In genomic region chr11:70568504-70569172, GRCh38 we compare ENCODE assay signal across 9 cellular contexts.
A peak's percentile ranks its signal among the peaks of the same experiment; 100 is the strongest.
DNase-seq lines count a peak whose midpoint lies in the region; ATAC-seq and TF ChIP-seq lines count a peak whose summit lies in the region.
"Had no signal": no experiment of that assay in that cellular context is flagged by ENCODE, and none has a peak within 500 bp of the region (broad histone marks: within the 10 kb centered on the region; RNA-seq: fewer than 3 reads in every experiment).

No MANE protein-coding gene starts in this region.

- DNase-seq in CD14-positive monocyte (ENCODE audit: low spot score) (peak; percentile 38), UCSD-AML1 (lab: John Stamatoyannopoulos, UW; ENCODE audit: unreplicated experiment) (peak; percentile 52), glutamatergic neuron (peak; percentile 29), psoas muscle (peak; percentile 40 to 68), NCI-H2196 treated with DMSO at 0.1 percent for 48 hours (lab: John Stamatoyannopoulos, UW; ENCODE audit: unreplicated experiment) (no peak), NCI-H1092 treated with DMSO at 0.1 percent for 48 hours (lab: John Stamatoyannopoulos, UW) (no peak)
- DNase-seq in activated naive CD4-positive, alpha-beta T cell (lab: John Stamatoyannopoulos, UW), result no peak
- DNase-seq: activated B cell treated with CpG ODN at 0.5 μM for 24 hours had no signal

- no peaks in the 10 kb centered on the region for H3K9me3 ChIP-seq in psoas muscle

- no peaks in the 10 kb centered on the region for H3K4me1 ChIP-seq in psoas muscle

- TF ChIP-seq CTCF in CD14-positive monocyte (IDR thresholded peaks at IDR 0.05) (no peak), glutamatergic neuron (IDR thresholded peaks at IDR 0.05; ENCODE audit: partially characterized antibody, unreplicated experiment) (no peak), psoas muscle (IDR thresholded peaks at IDR 0.05) (no peak)

- H3K9me3 Mint-ChIP-seq in CD14-positive monocyte, result peaks cover 0 to 4% (median 0%) of the 10 kb centered on the region in 7 donors
- peaks cover 5% of the 10 kb centered on the region for H3K9me3 Mint-ChIP-seq in glutamatergic neuron (ENCODE audit: unreplicated experiment)

- H3K36me3 ChIP-seq in psoas muscle (ENCODE audit: insufficient read depth in 1 of 2, low read depth in 1 of 2), result no peaks in the 10 kb centered on the region

- peaks cover 0 to 15% (median 0%) of the 10 kb centered on the region in 3 donors for H3K27me3 ChIP-seq in psoas muscle (ENCODE audit: insufficient read depth in 3 of 3, low read length in 2 of 3)

- H3K27ac Mint-ChIP-seq in CD14-positive monocyte (no peak overlapping the region), glutamatergic neuron (ENCODE audit: unreplicated experiment) (no peak overlapping the region)
- H3K27ac Mint-ChIP-seq: activated B cell treated with CpG ODN at 0.5 μM for 24 hours had no signal

- no peaks in the 10 kb centered on the region for H3K36me3 Mint-ChIP-seq in CD14-positive monocyte
- H3K36me3 Mint-ChIP-seq in glutamatergic neuron (ENCODE audit: unreplicated experiment), result no peaks in the 10 kb centered on the region

- peak overlapping the region; percentile 60 for H3K4me3 ChIP-seq in psoas muscle

- intact Hi-C loops in CD14-positive monocyte (cut with micrococcal nuclease), result no loop called here
- intact Hi-C loops in psoas muscle (cut with DNase I), result loop anchor here in 1 of 2 donors (10.0 kb wide), 1 partner anchor 186 kb away; no protein-coding TSS in a partner anchor

- H3K27ac ChIP-seq in psoas muscle, result peak overlapping the region; percentile 32

- H3K4me3 Mint-ChIP-seq in CD14-positive monocyte (peak overlapping the region; percentile 74 to 91), glutamatergic neuron (ENCODE audit: unreplicated experiment) (no peak overlapping the region)
- H3K4me3 Mint-ChIP-seq: activated B cell treated with CpG ODN at 0.5 μM for 24 hours had no signal

- ATAC-seq in psoas muscle, result peak; percentile 30 to 63 (median 47)
- ATAC-seq in GM18909 (IDR thresholded peaks at IDR 0.05; ENCODE audit: poor library complexity, unreplicated experiment), result no peak

- H3K4me1 Mint-ChIP-seq in CD14-positive monocyte (peaks cover 16% of the 10 kb centered on the region), glutamatergic neuron (ENCODE audit: low read depth, unreplicated experiment) (peaks cover 7% of the 10 kb centered on the region)
- H3K4me1 Mint-ChIP-seq: activated B cell treated with CpG ODN at 0.5 μM for 24 hours had no signal

- H3K27me3 Mint-ChIP-seq in CD14-positive monocyte (ENCODE audit: low read depth in 3 of 3) (peaks cover 8 to 23% (median 12%) of the 10 kb centered on the region in 3 donors), glutamatergic neuron (ENCODE audit: unreplicated experiment) (peaks cover 5% of the 10 kb centered on the region)

- WGBS in psoas muscle, 3 donors, result 21 to 29% (median 26%) methylated on average over 15 to 16 of the region's 16 CpGs

Comparison
In these comparisons a context has a peak if more than half of its experiments do, and no peak if none do; other contexts are left out.
1. DNase-seq: peak in CD14-positive monocyte (single experiment), UCSD-AML1 (single experiment), glutamatergic neuron (single experiment) and psoas muscle (2 of 2); none in activated naive CD4-positive, alpha-beta T cell (0 of 4), NCI-H2196 treated with DMSO at 0.1 percent for 48 hours (single experiment) and NCI-H1092 treated with DMSO at 0.1 percent for 48 hours (single experiment).